Comparison of ENCODE assay signal across 8 cellular contexts in the genomic region with DNA sequence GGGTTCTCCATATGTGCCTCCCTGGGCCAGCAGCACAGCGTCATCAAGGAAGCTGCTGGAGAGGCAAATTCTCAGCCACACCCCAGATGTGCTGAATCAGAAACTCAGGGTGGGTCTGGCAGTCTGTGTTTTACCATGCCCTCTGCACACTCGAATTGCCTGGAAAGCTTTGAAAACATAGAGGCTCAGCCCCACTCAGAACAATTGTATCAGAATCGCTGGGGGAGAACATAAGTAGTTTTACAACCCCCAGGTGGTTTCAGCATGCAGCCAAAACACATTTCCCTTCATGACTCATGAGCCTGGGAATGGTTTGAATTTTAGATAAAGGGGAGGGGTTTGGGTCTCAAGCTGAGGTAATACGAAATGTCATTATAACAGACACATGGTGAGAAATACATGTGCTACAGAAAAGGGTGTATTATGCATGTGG. TPM values are rescaled to one million over a fixed set of nuclear protein-coding genes. Genes with fewer than 3 reads are reported as not detected.
A peak's percentile ranks its signal among the peaks of the same experiment; 100 is the strongest.
DNase-seq lines count a peak whose midpoint lies in the region; ATAC-seq and TF ChIP-seq lines count a peak whose summit lies in the region.

No MANE protein-coding gene starts in this region.

- no peak for TF ChIP-seq POLR2A in adrenal gland (IDR thresholded peaks at IDR 0.05)

- H3K27ac ChIP-seq in osteoblast (ENCODE audit: low read depth, low read length), result peak overlapping the region; percentile 76
- no peak overlapping the region for H3K27ac ChIP-seq in adrenal gland
- H3K27ac ChIP-seq in right atrium auricular region, result no peak overlapping the region

- 53 to 66% (median 62%) methylated on average over 3 to 4 of the region's 4 CpGs for WGBS in adrenal gland, 4 donors

- H2AFZ ChIP-seq in osteoblast (ENCODE audit: low read length), result no peak overlapping the region

- H3K4me3 ChIP-seq in osteoblast (ENCODE audit: insufficient read depth, low read length) (no peak overlapping the region), adrenal gland (no peak overlapping the region), right atrium auricular region (no peak overlapping the region)

- TF ChIP-seq CTCF in osteoblast (IDR thresholded peaks at IDR 0.05; ENCODE audit: extremely low read depth, low read depth, low read length) (no peak), adrenal gland (IDR thresholded peaks at IDR 0.05) (no peak), right atrium auricular region (IDR thresholded peaks at IDR 0.05) (no peak)

- no peaks in the 10 kb centered on the region for H3K9me3 ChIP-seq in osteoblast (ENCODE audit: low read depth, low read length)
- no peaks in the 10 kb centered on the region for H3K9me3 ChIP-seq in adrenal gland (replicated peaks in 1 of 3)
- H3K9me3 ChIP-seq in right atrium auricular region, result no peaks in the 10 kb centered on the region

- ATAC-seq in HG03095 (IDR thresholded peaks at IDR 0.05; ENCODE audit: unreplicated experiment), result no peak

- H3K4me2 ChIP-seq in osteoblast (ENCODE audit: insufficient read depth, low read length), result peak overlapping the region; percentile 17

- H3K79me2 ChIP-seq in osteoblast (ENCODE audit: insufficient read depth, low read length), result no peaks in the 10 kb centered on the region

- DNase-seq in DMS79 (lab: John Stamatoyannopoulos, UW) (peak; percentile 47), NCI-H226 (peak; percentile 99), dermis blood vessel endothelial cell (peak; percentile 95), osteoblast (ENCODE audit: insufficient read length, low spot score, missing footprints) (peak; percentile 87), NCI-H1105 treated with DMSO at 0.1 percent for 48 hours (lab: John Stamatoyannopoulos, UW) (no peak), adrenal gland (no peak), right atrium auricular region (ENCODE audit: low spot score) (no peak)

- H3K4me1 ChIP-seq in osteoblast (ENCODE audit: insufficient read depth, low read length), result peaks cover 33% of the 10 kb centered on the region
- no peaks in the 10 kb centered on the region for H3K4me1 ChIP-seq in adrenal gland (replicated peaks in 1 of 2)
- H3K4me1 ChIP-seq in right atrium auricular region, result no peaks in the 10 kb centered on the region

- H3K36me3 ChIP-seq in osteoblast (ENCODE audit: insufficient read depth, low read length) (no peaks in the 10 kb centered on the region), adrenal gland (replicated peaks in 1 of 2) (no peaks in the 10 kb centered on the region), right atrium auricular region (no peaks in the 10 kb centered on the region)

- H3K27me3 ChIP-seq in osteoblast (ENCODE audit: insufficient read depth, low read length) (no peaks in the 10 kb centered on the region), adrenal gland (peaks cover 6% of the 10 kb centered on the region), right atrium auricular region (no peaks in the 10 kb centered on the region)

- no peaks in the 10 kb centered on the region for H4K20me1 ChIP-seq in osteoblast (ENCODE audit: insufficient read depth, low read length)

- intact Hi-C loops in adrenal gland (cut with DNase I), result no loop called here

RNA-seq across cellular contexts. Expression of a gene that starts 9.6 kb away (rescaled TPM):
- 0.14 TPM in 1 of 2 replicates, not detected in the other for total RNA-seq in dermis blood vessel endothelial cell
- total RNA-seq in osteoblast, result not detected in 2 replicates
- total RNA-seq in adrenal gland, result 1 to 10 TPM in 1 of 8 donors, under 1 TPM in 3, not detected in 4; 0.18 to 2.2 (median 0.23) TPM
- under 1 TPM; 0.10 to 0.24 (median 0.22) TPM for polyA plus RNA-seq in adrenal gland
- total RNA-seq in right atrium auricular region, result not detected

RNA-seq across cellular contexts. Expression of a gene that starts 22.3 kb away (rescaled TPM):
- total RNA-seq in dermis blood vessel endothelial cell, result 9.2 and 14.3 TPM in 2 replicates
- total RNA-seq in osteoblast, result 15.6 and 18.1 TPM in 2 replicates
- total RNA-seq in adrenal gland, result 10 to 100 TPM in 7 of 8 donors, 1 to 10 TPM in 1; 7.5 to 41.7 (median 26.8) TPM
- polyA plus RNA-seq in adrenal gland, result 10 to 100 TPM; 13.0 to 38.6 (median 33.8) TPM
- 10 to 100 TPM in 1 of 2 donors, 1 to 10 TPM in 1; 9.8 to 11.2 TPM for total RNA-seq in right atrium auricular region

Comparison
In these comparisons a context has a peak if more than half of its experiments do, and no peak if none do; other contexts are left out.
1. DNase-seq: peak in DMS79 (single experiment), NCI-H226 (single experiment), dermis blood vessel endothelial cell (single experiment) and osteoblast (single experiment); none in NCI-H1105 treated with DMSO at 0.1 percent for 48 hours (single experiment), adrenal gland (0 of 7) and right atrium auricular region (single experiment).